Comparison of ENCODE assay signal across 8 cellular contexts in genomic region chr6:121333694-121334093, GRCh38. TPM values are rescaled to one million over a fixed set of nuclear protein-coding genes. Genes with fewer than 3 reads are reported as not detected.
DNase-seq lines count a peak whose midpoint lies in the region; ATAC-seq, FAIRE-seq and TF ChIP-seq lines count a peak whose summit lies in the region.
"Not testable (repeated sequence)": the region's sequence is repeated elsewhere in the genome, so short reads cannot be mapped to it uniquely, and the experiment has no call there.

No MANE protein-coding gene starts in this region.

- TF ChIP-seq EP300 in GM12878 (IDR thresholded peaks at IDR 0.05; ENCODE audit: borderline replicate concordance in 1 of 2, control insufficient read depth in 1 of 2, low read depth in 2 of 2, low read length in 2 of 2): not testable (repeated sequence)

- ATAC-seq in activated CD4-positive, alpha-beta T cell treated with anti-CD3 and anti-CD28 coated beads for 36 hours; GM12878: not testable (repeated sequence)

- 91% methylated on average over 28 of the region's 28 CpGs for WGBS in GM12878 (ENCODE audit: insufficient coverage, insufficient replicate concordance, low lambda C conversion rate, missing lambda C conversion rate)

- RAD21 ChIA-PET in GM12878 (lab: Charles Lee; ENCODE audit: unreplicated experiment): not testable (repeated sequence)

- SMC1A ChIA-PET in GM12878 (lab: Charles Lee; ENCODE audit: uncharacterized antibody, unreplicated experiment): interaction anchor here (1.2 to 2.5 kb wide), 3 partner anchors 10 to 24 kb away, joined by 3 to 11 read pairs (median 3); no protein-coding TSS in a partner anchor

- H3K36me3 Mint-ChIP-seq in Calu3 (ENCODE audit: insufficient read depth, unreplicated experiment): peaks cover 18% of the 10 kb centered on the region
- not testable (repeated sequence) for H3K36me3 Mint-ChIP-seq in activated CD4-positive, alpha-beta T cell treated with anti-CD3 and anti-CD28 coated beads for 36 hours (ENCODE audit: low read depth); mesothelial cell of epicardium

- BruUV-seq in Calu3 (replicated peaks; lab: Mats Ljungman, UMichigan); GM12878 (replicated peaks; lab: Mats Ljungman, UMichigan): not testable (repeated sequence)

- intact Hi-C loops in Calu3 (cut with micrococcal nuclease; ENCODE audit: unreplicated experiment); uterus (cut with DNase I; ENCODE audit: low total_unique reads): not testable (repeated sequence)
- intact Hi-C loops in activated CD4-positive, alpha-beta T cell treated with anti-CD3 and anti-CD28 coated beads for 36 hours (cut with DNase I, micrococcal nuclease): loop anchor here (1.0 to 10.0 kb wide), 6 partner anchors 12 to 1984 kb away; partner anchors contain the start of genes SERINC1 (in 2 of the 2), HSF2 (in 1 of the 2) and MAN1A1 (in 1 of the 2)
- intact Hi-C loops in GM12878 (cut with micrococcal nuclease; ENCODE audit: unreplicated experiment): loop anchor here (10.0 kb wide), 1 partner anchor 389 kb away; no protein-coding TSS in a partner anchor

- H2AFZ ChIP-seq in Loucy (ENCODE audit: low read length) (peak overlapping the region; percentile 97; the same call in 1 of the 2 replicates), GM12878 (ENCODE audit: control insufficient read depth, low read depth, low read length) (peak overlapping the region; percentile 100; the same call in 1 of the 2 replicates)

- POLR2A ChIA-PET in activated CD4-positive, alpha-beta T cell treated with anti-CD3 and anti-CD28 coated beads for 36 hours (lab: Charles Lee); GM12878 (lab: Charles Lee): not testable (repeated sequence)

- H3K4me3 Mint-ChIP-seq in Calu3 (ENCODE audit: low read depth, unreplicated experiment) (peak overlapping the region; percentile 75), mesothelial cell of epicardium (peak overlapping the region; percentile 91)
- peak overlapping the region; percentile 94 for H3K4me3 Mint-ChIP-seq in activated CD4-positive, alpha-beta T cell treated with anti-CD3 and anti-CD28 coated beads for 36 hours

- H3K79me2 ChIP-seq in Loucy (ENCODE audit: insufficient read depth, low read length); GM12878 (ENCODE audit: control insufficient read depth, insufficient read depth, low read length): not testable (repeated sequence)

- CTCF ChIA-PET in Calu3 (lab: Charles Lee); activated CD4-positive, alpha-beta T cell treated with anti-CD3 and anti-CD28 coated beads for 36 hours (lab: Charles Lee): not testable (repeated sequence)
- CTCF ChIA-PET in GM12878 (lab: Yijun Ruan, JAX): interaction anchor here (1.0 kb wide), 1 partner anchor 14 kb away, joined by 3 read pairs; no protein-coding TSS in a partner anchor

- H3K4me2 ChIP-seq in Loucy (ENCODE audit: low read depth, low read length, poor library complexity, severe bottlenecking): peak overlapping the region; percentile 86
- H3K4me2 ChIP-seq in GM12878 (ENCODE audit: control insufficient read depth, insufficient read depth): peak overlapping the region; percentile 49

- not testable (repeated sequence) for TF ChIP-seq RAD21 in GM12878 (IDR thresholded peaks at IDR 0.05; ENCODE audit: insufficient read depth, low read depth, low read length)

- H3K27ac ChIP-seq in GM12878 (ENCODE audit: control insufficient read depth, insufficient read depth): not testable (repeated sequence)
- peak overlapping the region; percentile 94 to 98 for H3K27ac ChIP-seq in uterus

- TF ChIP-seq POLR2A in GM12878 (IDR thresholded peaks at IDR 0.05; ENCODE audit: low read depth, low read length); uterus (IDR thresholded peaks at IDR 0.05): not testable (repeated sequence)

- not testable (repeated sequence) for DNase-seq in Calu3; GM12878 (ENCODE audit: low read depth, low spot score); fibroblast of mammary gland (ENCODE audit: low read depth); mesothelial cell of epicardium (ENCODE audit: low spot score in 2 of 2, unreplicated experiment in 2 of 2); retinal pigment epithelial cell (ENCODE audit: low read depth)
- DNase-seq in activated CD4-positive, alpha-beta T cell treated with anti-CD3 and anti-CD28 coated beads for 36 hours: peak; percentile 8
- peak; percentile 14 to 18 for DNase-seq in uterus

- H3K4me3 ChIP-seq in Loucy (ENCODE audit: low read length, poor library complexity, severe bottlenecking) (peak overlapping the region; percentile 81), GM12878 (peak overlapping the region; percentile 83), fibroblast of mammary gland (ENCODE audit: control insufficient read depth, low read depth, low read length) (peak overlapping the region; percentile 81), retinal pigment epithelial cell (ENCODE audit: low read length) (peak overlapping the region; percentile 73), uterus (peak overlapping the region in 1 of 2 donors; percentile 65)

- H3K9me3 ChIP-seq in Loucy (ENCODE audit: insufficient read depth, low read depth, low read length); GM12878 (replicated peaks; ENCODE audit: control insufficient read depth, insufficient read depth, low read length); uterus: not testable (repeated sequence)

- H3F3A ChIP-seq in Loucy (ENCODE audit: low read depth): not testable (repeated sequence)

- not testable (repeated sequence) for TF ChIP-seq CTCF in Calu3 (IDR thresholded peaks at IDR 0.05; ENCODE audit: unreplicated experiment); Loucy (conservative IDR thresholded peaks at IDR 0.05; ENCODE audit: low read length); GM12878 (IDR thresholded peaks at IDR 0.05 in 2 of 3, conservative IDR thresholded peaks at IDR 0.05 in 1 of 3; ENCODE audit: control insufficient read depth in 2 of 3, extremely low read depth in 1 of 3, insufficient read depth in 1 of 3, low read depth in 3 of 3, low read length in 3 of 3); fibroblast of mammary gland (conservative IDR thresholded peaks at IDR 0.05; ENCODE audit: control insufficient read depth, insufficient read depth, low read depth, low read length); mesothelial cell of epicardium (IDR thresholded peaks at IDR 0.05; ENCODE audit: unreplicated experiment); retinal pigment epithelial cell (conservative IDR thresholded peaks at IDR 0.05; ENCODE audit: low read depth, low read length); uterus (IDR thresholded peaks at IDR 0.05)

- FAIRE-seq in GM12878 (lab: Jason Lieb, UNC): not testable (repeated sequence)

- H3K36me3 ChIP-seq in Loucy (ENCODE audit: insufficient read depth, low read length); GM12878 (ENCODE audit: control insufficient read depth in 2 of 2, insufficient read depth in 2 of 2, low read length in 1 of 2); uterus: not testable (repeated sequence)

- not testable (repeated sequence) for H3K27me3 ChIP-seq in Loucy (ENCODE audit: insufficient read depth, low read length, poor library complexity, severe bottlenecking); GM12878 (replicated peaks in 1 of 2; ENCODE audit: control insufficient read depth in 2 of 2, insufficient read depth in 2 of 2, low read length in 1 of 2); uterus

- not testable (repeated sequence) for H3K27me3 Mint-ChIP-seq in Calu3 (ENCODE audit: unreplicated experiment); activated CD4-positive, alpha-beta T cell treated with anti-CD3 and anti-CD28 coated beads for 36 hours; mesothelial cell of epicardium (ENCODE audit: low read depth)

- in situ Hi-C loops in GM12878 (cut with MboI): loop anchor here (25.0 kb wide), 1 partner anchor 1129 kb away; the partner anchor contains the start of gene SERINC1

- H3K27ac Mint-ChIP-seq in Calu3 (ENCODE audit: unreplicated experiment): peak overlapping the region; percentile 91
- H3K27ac Mint-ChIP-seq in activated CD4-positive, alpha-beta T cell treated with anti-CD3 and anti-CD28 coated beads for 36 hours; mesothelial cell of epicardium: not testable (repeated sequence)

- H3K4me1 Mint-ChIP-seq in Calu3 (ENCODE audit: low read depth, unreplicated experiment) (peaks cover 16% of the 10 kb centered on the region), mesothelial cell of epicardium (peaks cover 34% of the 10 kb centered on the region)
- H3K4me1 Mint-ChIP-seq in activated CD4-positive, alpha-beta T cell treated with anti-CD3 and anti-CD28 coated beads for 36 hours: peaks cover 33% of the 10 kb centered on the region

- not testable (repeated sequence) for H3K9me3 Mint-ChIP-seq in Calu3 (ENCODE audit: low read depth, unreplicated experiment); activated CD4-positive, alpha-beta T cell treated with anti-CD3 and anti-CD28 coated beads for 36 hours (ENCODE audit: low read depth); mesothelial cell of epicardium

- H4K20me1 ChIP-seq in Loucy (ENCODE audit: insufficient read depth, low read length, poor library complexity, severe bottlenecking); GM12878 (ENCODE audit: control insufficient read depth, insufficient read depth): not testable (repeated sequence)

- H3K4me1 ChIP-seq in Loucy (ENCODE audit: insufficient read depth, low read length, poor library complexity, severe bottlenecking): peaks cover 34% of the 10 kb centered on the region
- not testable (repeated sequence) for H3K4me1 ChIP-seq in GM12878 (ENCODE audit: control insufficient read depth, insufficient read depth, low read length); uterus

- H3K9ac ChIP-seq in Loucy (ENCODE audit: low read depth, low read length, poor library complexity, severe bottlenecking): peak overlapping the region; percentile 81
- not testable (repeated sequence) for H3K9ac ChIP-seq in GM12878 (ENCODE audit: control insufficient read depth, insufficient read depth, low read length)

- not testable (repeated sequence) for H3K9me2 ChIP-seq in Loucy (replicated peaks; ENCODE audit: low read depth, low read length)

RNA-seq across cellular contexts. Expression of gene TBC1D32, which starts 0.6 kb away (rescaled TPM):
- 8.4 and 8.9 TPM in 2 replicates for total RNA-seq in Calu3 (2022)
- total RNA-seq in activated CD4-positive, alpha-beta T cell treated with anti-CD3 and anti-CD28 coated beads for 36 hours: 1 to 10 TPM; 9.2 to 9.9 TPM
- 96.7 and 100 TPM in 2 replicates for total RNA-seq in GM12878 (2013; cell fraction: nucleolus; rRNA removed)
- 6.7 and 9.5 TPM in 2 replicates for total RNA-seq in GM12878 (2014; rRNA removed)
- 6.2 and 7.4 TPM in 2 replicates for total RNA-seq in GM12878 (2014; rRNA removed; fragmentation: Illumina TruSeq; extraction: Trizol)
- 4.2 and 5.7 TPM in 2 replicates for total RNA-seq in GM12878 (2021)
- 1.2 TPM for polyA plus RNA-seq in GM12878 (2011; ENCODE audit: low read depth)
- 10.2 and 19.0 TPM in 2 replicates for polyA plus RNA-seq in GM12878 (2011; rRNA removed)
- polyA plus RNA-seq in GM12878 (2011; cell fraction: cytosol; rRNA removed): 2.3 and 2.9 TPM in 2 replicates
- polyA plus RNA-seq in GM12878 (2011; cell fraction: nucleus; rRNA removed): 20.6 and 22.0 TPM in 2 replicates
- 2.8 and 3.7 TPM in 2 replicates for polyA plus RNA-seq in GM12878 (2012)
- polyA plus RNA-seq in GM12878 (2014; fragmentation: Illumina TruSeq; extraction: Trizol): 3.7 and 6.3 TPM in 2 replicates
- polyA plus RNA-seq in GM12878 (2014; fragmentation: Nextera tagmentation; extraction: Ambion mirVana): 1 to 10 TPM; 2.2 TPM
- 2.1 and 3.6 TPM in 2 replicates for polyA plus RNA-seq in GM12878 (2014; rRNA removed)
- 1 to 10 TPM; 4.0 to 4.9 TPM for polyA plus RNA-seq in GM12878 (2016; fragmentation: Nextera tagmentation; extraction: Ambion mirVana)
- polyA minus RNA-seq in GM12878 (2011; rRNA and poly(A)+ RNA removed): 10.7 TPM in 2 replicates
- 1.2 and 3.0 TPM in 2 replicates for polyA minus RNA-seq in GM12878 (2011; cell fraction: cytosol; rRNA and poly(A)+ RNA removed)
- polyA minus RNA-seq in GM12878 (2011; cell fraction: nucleus; rRNA and poly(A)+ RNA removed): 17.8 and 25.0 TPM in 2 replicates
- total RNA-seq in mesothelial cell of epicardium: 26.7 to 30.1 TPM (median 26.8 TPM) in 3 replicates
- 10 to 100 TPM in 2 of 4 donors, 1 to 10 TPM in 2; 2.1 to 73.0 (median 10.1) TPM for total RNA-seq in uterus
